1 cellular context compared by ENCODE assay signal in the genomic region with DNA sequence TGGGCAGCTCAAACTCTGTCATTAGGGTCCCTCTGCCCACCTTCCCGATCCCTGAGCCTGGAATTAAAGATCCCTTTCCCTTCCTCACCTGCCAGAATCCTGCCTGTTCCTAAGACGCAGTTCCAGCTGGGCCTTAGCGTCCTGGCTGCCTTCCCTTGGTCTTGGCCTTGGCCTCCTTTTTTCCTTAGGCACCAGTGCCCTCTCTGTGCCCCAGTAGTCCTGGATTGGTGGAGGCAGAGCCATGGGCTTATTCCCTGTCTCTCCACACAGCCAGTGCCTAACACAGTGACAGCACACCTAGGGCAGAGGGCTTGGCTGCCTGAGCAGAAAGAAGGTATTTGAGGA.
TF ChIP-seq lines count a peak whose summit lies in the region.

No MANE protein-coding gene starts in this region.

TF ChIP-seq in WTC11, 78 proteins besides CTCF, POLR2A, EP300 and RAD21 (continued from another document):
- TF ChIP-seq, protein P1, sequence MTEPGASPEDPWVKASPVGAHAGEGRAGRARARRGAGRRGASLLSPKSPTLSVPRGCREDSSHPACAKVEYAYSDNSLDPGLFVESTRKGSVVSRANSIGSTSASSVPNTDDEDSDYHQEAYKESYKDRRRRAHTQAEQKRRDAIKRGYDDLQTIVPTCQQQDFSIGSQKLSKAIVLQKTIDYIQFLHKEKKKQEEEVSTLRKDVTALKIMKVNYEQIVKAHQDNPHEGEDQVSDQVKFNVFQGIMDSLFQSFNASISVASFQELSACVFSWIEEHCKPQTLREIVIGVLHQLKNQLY (CRISPR knock-in tag; IDR thresholded peaks at IDR 0.05), result no peak
- no peak for TF ChIP-seq ZNF532 (CRISPR knock-in tag; IDR thresholded peaks at IDR 0.05; ENCODE audit: borderline replicate concordance)
